ENCODE assay signal across 30 cellular contexts in the genomic region with DNA sequence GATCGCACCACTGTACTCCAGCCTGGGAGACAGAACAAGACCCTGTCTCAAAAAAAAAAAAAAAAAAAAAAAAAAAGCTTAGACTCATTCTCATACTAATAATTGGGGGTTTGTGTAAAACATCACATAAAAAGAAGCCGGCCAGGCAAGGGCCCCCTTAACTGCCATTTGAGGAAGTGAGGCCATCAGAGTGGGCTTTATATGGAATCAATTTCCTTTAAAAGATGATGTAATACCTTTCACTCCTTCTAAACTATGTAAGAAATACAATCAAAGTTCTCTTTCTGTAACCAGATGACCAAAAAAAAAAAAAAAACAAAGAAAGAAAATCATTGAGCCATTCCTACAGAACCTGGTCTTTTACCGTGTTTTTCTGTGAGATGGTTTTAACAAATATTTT. TPM values are rescaled to one million over a fixed set of nuclear protein-coding genes. Genes with fewer than 3 reads are reported as not detected.
"Had no signal": no experiment of that assay in that cellular context is flagged by ENCODE, and none has a peak within 500 bp of the region (broad histone marks: within the 10 kb centered on the region; RNA-seq: fewer than 3 reads in every experiment).

No MANE protein-coding gene starts in this region.

- DNase-seq: activated B cell treated with CpG ODN at 0.5 μM for 24 hours; activated CD4-positive, alpha-beta T cell treated with anti-CD3 and anti-CD28 coated beads for 1 hour; activated CD4-positive, alpha-beta T cell treated with anti-CD3 and anti-CD28 coated beads, Interleukin-2, amount 10 ng/mL, durations not matched to agents 24 days and 14 days; activated effector memory CD4-positive, alpha-beta T cell treated with Interleukin-2 at 50 U/mL for 16 hours; activated naive CD4-positive, alpha-beta T cell treated with Interleukin-2 at 50 U/mL for 16 hours; activated naive CD8-positive, alpha-beta T cell treated with anti-CD3 and anti-CD28 coated beads, Interleukin-2, amount 50 U/mL, for 24 hours; activated T-cell treated with anti-CD3 and anti-CD28 coated beads, Interleukin-2, amount 50 U/mL, for 24 hours; amygdala; NCI-H1048; NCI-H146; NCI-H187 treated with DMSO at 0.1 percent for 48 hours; NCI-H2081 treated with DMSO at 0.1 percent for 48 hours; NCI-H2171; NCI-H2227 treated with DMSO at 0.1 percent for 48 hours; NCI-H446 treated with DMSO at 0.1 percent for 48 hours; NCI-H526 treated with DMSO at 0.1 percent for 48 hours; NCI-H82; Peyer's patch; SHP77; T-helper 17 cell; T-helper 9 cell had no signal

- H3K9me3 ChIP-seq: SJSA1 had no signal

- H3K27me3 ChIP-seq: Peyer's patch, SJSA1 had no signal

- H3K27ac ChIP-seq: KMS-11, Peyer's patch, RWPE1, SJSA1 had no signal

- ATAC-seq: activated CD8-positive, alpha-beta memory T cell treated with anti-CD3 and anti-CD28 coated beads, Interleukin-2, amount 10 ng/mL, durations not matched to agents 7 days and 5 days; activated naive CD4-positive, alpha-beta T cell treated with anti-CD3 and anti-CD28 coated beads, Interleukin-2, amount 50 U/mL, for 72 hours; activated naive CD8-positive, alpha-beta T cell treated with anti-CD3 and anti-CD28 coated beads, Interleukin-2, amount 50 U/mL, for 24 hours; SK-N-SH treated with all-trans-retinoic acid at 6 μM for 48 hours; T-helper 17 cell had no signal

- H3K36me3 ChIP-seq: Peyer's patch, SJSA1 had no signal

- H3K4me1 ChIP-seq: Peyer's patch, SJSA1 had no signal

- H3K4me3 ChIP-seq: Peyer's patch, SJSA1 had no signal

RNA-seq across cellular contexts. Expression of gene GPR55, which starts 13.1 kb away (rescaled TPM):
- total RNA-seq: astrocyte, MCF 10A had no signal

RNA-seq across cellular contexts. Expression of gene SPATA3, which starts 57.8 kb away (rescaled TPM):
- total RNA-seq: activated B cell treated with CpG ODN at 0.5 μM for 24 hours; activated CD4-positive, alpha-beta T cell treated with anti-CD3 and anti-CD28 coated beads, Interleukin-2, amount 10 ng/mL, durations not matched to agents 24 days and 14 days; activated T-helper 1 cell treated with anti-CD3 and anti-CD28 coated beads, Interleukin-12 subunit alpha, Interleukin-12 subunit beta, Interleukin-2, Interleukin-4 antibody, amounts not matched to agents 30 ng/mL and 10 ng/mL and 1 ng/mL, durations not matched to agents 14 hours and 24 hours and 36 hours; astrocyte; MCF 10A; Peyer's patch; SJSA1; T-helper 17 cell had no signal
